ENCODE assay signal across 8 cellular contexts in the genomic region with DNA sequence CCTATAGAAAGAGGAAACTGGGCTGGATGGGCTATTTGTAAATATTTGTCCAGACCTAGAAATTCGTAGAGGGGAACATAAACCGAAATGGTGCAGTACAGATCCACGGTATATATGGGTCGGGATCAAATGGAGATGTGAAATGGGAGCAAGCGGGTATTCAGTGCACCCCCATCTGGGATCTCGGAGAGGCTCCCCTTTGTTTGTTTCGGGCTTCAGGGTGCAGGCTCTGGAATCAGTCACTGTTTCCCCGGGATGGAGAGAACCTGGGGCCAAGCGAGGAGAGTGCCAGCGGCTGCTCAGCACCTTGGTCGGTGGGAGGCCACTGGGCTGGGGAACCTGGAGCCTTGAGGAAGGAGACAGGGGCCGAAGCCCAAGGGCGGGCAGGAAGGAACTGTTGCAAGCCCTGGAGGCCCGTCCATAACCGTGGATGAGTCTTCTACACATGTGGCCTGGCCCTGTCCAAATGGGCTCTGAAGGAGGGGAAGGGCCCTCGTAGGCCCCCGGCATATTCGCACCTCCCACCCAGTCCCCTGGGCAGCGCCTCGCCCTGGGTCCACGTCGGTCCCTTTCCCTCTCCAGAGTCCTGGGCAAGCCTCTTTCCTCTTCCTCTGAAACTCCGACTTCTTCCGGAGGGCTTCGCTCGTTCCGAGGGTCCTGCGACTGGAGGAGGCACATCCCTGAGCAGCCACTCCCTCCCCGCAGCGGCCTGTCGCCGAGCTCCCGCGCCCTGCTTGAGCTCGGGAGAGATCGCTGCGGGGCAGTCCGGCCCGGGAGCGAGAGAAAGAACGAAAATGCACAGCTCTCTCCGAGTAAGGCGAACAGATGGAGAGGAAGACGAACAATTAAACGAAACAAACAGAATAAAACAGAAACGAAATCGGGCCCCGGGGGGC. TPM values are rescaled to one million over a fixed set of nuclear protein-coding genes. Genes with fewer than 3 reads are reported as not detected.
A peak's percentile ranks its signal among the peaks of the same experiment; 100 is the strongest.
DNase-seq lines count a peak whose midpoint lies in the region; ATAC-seq, FAIRE-seq and TF ChIP-seq lines count a peak whose summit lies in the region.

No MANE protein-coding gene starts in this region.

- dilution Hi-C loops in mammary epithelial cell (cut with HindIII; ENCODE audit: low sequenced_read_pairs), result no loop called here

- H3K9me3 Mint-ChIP-seq in naive thymus-derived CD4-positive, alpha-beta T cell, result peaks cover 0 to 10% (median 1%) of the 10 kb centered on the region in 11 donors

- peak overlapping the region; percentile 85 to 93 (median 89) for H3K4me3 Mint-ChIP-seq in naive thymus-derived CD4-positive, alpha-beta T cell

- H3K4me2 ChIP-seq in mammary epithelial cell (ENCODE audit: insufficient read depth, low read depth, low read length), result peak overlapping the region; percentile 76

- H3K27ac Mint-ChIP-seq in naive thymus-derived CD4-positive, alpha-beta T cell, result peak overlapping the region in 3 of 9 donors; percentile 1 to 81 (median 66)

- no peak overlapping the region for H2AFZ ChIP-seq in mammary epithelial cell (ENCODE audit: low read depth, low read length)

- H3K36me3 Mint-ChIP-seq in naive thymus-derived CD4-positive, alpha-beta T cell, result peaks cover 0 to 16% (median 0%) of the 10 kb centered on the region in 5 donors

- H3K9me3 ChIP-seq in HUES64 (ENCODE audit: insufficient read depth, low read depth, low read length) (peaks cover 3% of the 10 kb centered on the region; the same call in 1 of the 2 replicates), mammary epithelial cell (replicated peaks; ENCODE audit: insufficient read depth, low read length) (peaks cover 3% of the 10 kb centered on the region), thyroid gland (no peaks in the 10 kb centered on the region)
- no peaks in the 10 kb centered on the region for H3K9me3 ChIP-seq in naive thymus-derived CD4-positive, alpha-beta T cell (ENCODE audit: control insufficient read depth in 2 of 3, low read length in 3 of 3)

- POLR2A ChIA-PET in BJ (lab: Charles Lee), result no interaction called here
- POLR2A ChIA-PET in naive thymus-derived CD4-positive, alpha-beta T cell (lab: Charles Lee), result no interaction called here

- TF ChIP-seq CTCF in BJ (IDR thresholded peaks at IDR 0.05; ENCODE audit: insufficient read depth, low read depth, low read length) (no peak), mammary epithelial cell (conservative IDR thresholded peaks at IDR 0.05 in 1 of 2, IDR thresholded peaks at IDR 0.05 in 1 of 2; ENCODE audit: extremely low read depth in 1 of 2, insufficient read depth in 1 of 2, low read depth in 1 of 2, low read length in 2 of 2) (no peak), thyroid gland (IDR thresholded peaks at IDR 0.05) (no peak)

- H3K4me1 Mint-ChIP-seq in naive thymus-derived CD4-positive, alpha-beta T cell, result peaks cover 43 to 76% (median 65%) of the 10 kb centered on the region in 7 donors

- H3K4me1 ChIP-seq in HUES64 (ENCODE audit: insufficient read depth, low read length) (peaks cover 3% of the 10 kb centered on the region; the same call in 1 of the 2 replicates), mammary epithelial cell (ENCODE audit: insufficient read depth, low read length) (peaks cover 35% of the 10 kb centered on the region), thyroid gland (peaks cover 28 to 66% of the 10 kb centered on the region in 2 donors)
- H3K4me1 ChIP-seq in naive thymus-derived CD4-positive, alpha-beta T cell (ENCODE audit: control insufficient read depth in 2 of 2, insufficient read depth in 2 of 2, low read length in 2 of 2), result peaks cover 40 to 65% of the 10 kb centered on the region in 2 donors

- peaks cover 3% of the 10 kb centered on the region for H4K20me1 ChIP-seq in mammary epithelial cell (ENCODE audit: insufficient read depth, low read length)

- no peaks in the 10 kb centered on the region for H3K79me2 ChIP-seq in mammary epithelial cell (ENCODE audit: insufficient read depth, low read length)

- no TSS peak for BruUV-seq in mammary epithelial cell (replicated peaks; lab: Mats Ljungman, UMichigan)

- H3K9ac ChIP-seq in HUES64 (ENCODE audit: low read depth, low read length), result no peak overlapping the region
- H3K9ac ChIP-seq in mammary epithelial cell (ENCODE audit: insufficient read depth, low read length), result no peak overlapping the region

- H3K27ac ChIP-seq in HUES64 (ENCODE audit: low read depth, low read length) (no peak overlapping the region), mammary epithelial cell (ENCODE audit: insufficient read depth, low read depth, low read length) (no peak overlapping the region), thyroid gland (no peak overlapping the region)
- no peak overlapping the region for H3K27ac ChIP-seq in naive thymus-derived CD4-positive, alpha-beta T cell (ENCODE audit: low read depth, low read length)

- CTCF ChIA-PET in BJ (lab: Yijun Ruan, JAX) (interaction anchor here (1.0 to 2.1 kb wide), 4 partner anchors 9 to 193 kb away, joined by 3 to 5 read pairs (median 4); no protein-coding TSS in a partner anchor), mammary epithelial cell (lab: Charles Lee; ENCODE audit: low non-redundant PET) (no interaction called here)
- CTCF ChIA-PET in naive thymus-derived CD4-positive, alpha-beta T cell (lab: Charles Lee), result no interaction called here

- H3K27me3 ChIP-seq in BJ (ENCODE audit: control insufficient read depth, insufficient read depth, low read length) (no peaks in the 10 kb centered on the region), HUES64 (ENCODE audit: insufficient read depth, low read length) (peaks cover 100% of the 10 kb centered on the region), mammary epithelial cell (ENCODE audit: insufficient read depth, low read length) (peaks cover 73% of the 10 kb centered on the region), thyroid gland (peaks cover 93% of the 10 kb centered on the region)
- H3K27me3 ChIP-seq in naive thymus-derived CD4-positive, alpha-beta T cell (ENCODE audit: control insufficient read depth in 2 of 2, insufficient read depth in 2 of 2, low read length in 2 of 2), result peaks cover 24 to 62% of the 10 kb centered on the region in 2 donors

- no peak for TF ChIP-seq POLR2A in thyroid gland (IDR thresholded peaks at IDR 0.05)

- peak overlapping the region; percentile 74 for H3K4me3 ChIP-seq in BJ (ENCODE audit: low read depth, low read length)
- H3K4me3 ChIP-seq in HUES64 (ENCODE audit: low read length), result peak overlapping the region; percentile 29
- H3K4me3 ChIP-seq in mammary epithelial cell (replicated peaks in 1 of 3; ENCODE audit: insufficient read depth in 1 of 3, low read depth in 2 of 3, low read length in 3 of 3), result peak overlapping the region in 1 of 3 experiments; percentile 2
- H3K4me3 ChIP-seq in naive thymus-derived CD4-positive, alpha-beta T cell (ENCODE audit: low read length), result peak overlapping the region; percentile 56
- peak overlapping the region in 1 of 3 donors; percentile 14 for H3K4me3 ChIP-seq in thyroid gland (replicated peaks in 1 of 3)

- WGBS in HUES64, result 2% methylated on average over 48 of the region's 48 CpGs
- 51% methylated on average over 35 of the region's 48 CpGs for whole genome bisulfite sequencing in mammary epithelial cell (ENCODE audit: low coverage, missing lambda C conversion rate)
- 7 to 20% methylated on average over 35 to 44 of the region's 48 CpGs for WGBS in thyroid gland, 2 donors

- no peak for ATAC-seq in naive thymus-derived CD4-positive, alpha-beta T cell
- no peak for ATAC-seq in GM21360 (IDR thresholded peaks at IDR 0.05; ENCODE audit: unreplicated experiment)

- DNase-seq in BJ (ENCODE audit: low read depth) (no peak), mammary epithelial cell (no peak), mucosa of gallbladder (ENCODE audit: low spot score) (no peak), thyroid gland (no peak), urothelium cell line (ENCODE audit: low spot score) (no peak)
- peak in 4 of 9 donors; percentile 20 to 26 (median 21) for DNase-seq in naive thymus-derived CD4-positive, alpha-beta T cell

- H3K27me3 Mint-ChIP-seq in naive thymus-derived CD4-positive, alpha-beta T cell, result peaks cover 76 to 86% (median 82%) of the 10 kb centered on the region in 5 donors

- peaks cover 13% of the 10 kb centered on the region for H3K36me3 ChIP-seq in BJ (ENCODE audit: control insufficient read depth, insufficient read depth, low read length)
- no peaks in the 10 kb centered on the region for H3K36me3 ChIP-seq in HUES64 (ENCODE audit: insufficient read depth, low read length)
- H3K36me3 ChIP-seq in mammary epithelial cell (ENCODE audit: insufficient read depth, low read length), result no peaks in the 10 kb centered on the region
- H3K36me3 ChIP-seq in naive thymus-derived CD4-positive, alpha-beta T cell (ENCODE audit: control insufficient read depth in 2 of 3, insufficient read depth in 3 of 3, low read length in 3 of 3), result no peaks in the 10 kb centered on the region
- no peaks in the 10 kb centered on the region for H3K36me3 ChIP-seq in thyroid gland

- intact Hi-C loops in mammary epithelial cell (cut with micrococcal nuclease) (no loop called here), thyroid gland (cut with DNase I) (loop anchor here (5.0 kb wide), 1 partner anchor 147 kb away; no protein-coding TSS in a partner anchor)
- intact Hi-C loops in naive thymus-derived CD4-positive, alpha-beta T cell (cut with micrococcal nuclease), result loop anchor here (2.0 to 10.0 kb wide), 4 partner anchors 29 to 275 kb away; a partner anchor contains a TSS

- in situ Hi-C loops in mammary epithelial cell (cut with MboI; ENCODE audit: low sequenced_read_pairs in 2 of 2), result no loop called here

- no peak for FAIRE-seq in urothelium cell line (lab: Jason Lieb, UNC)

RNA-seq across cellular contexts. Expression of a gene that starts 3.0 kb away (rescaled TPM):
- polyA plus RNA-seq in BJ (2011; rRNA removed) (5.0 and 7.7 TPM in 2 replicates), mammary epithelial cell (0.02 TPM)
- 4.2 and 4.3 TPM in 2 replicates for polyA minus RNA-seq in BJ (2011; rRNA and poly(A)+ RNA removed)
- polyA plus RNA-seq in HUES64 (2013, experiment 1 of 2), result not detected
- not detected for polyA plus RNA-seq in HUES64 (2013, experiment 2 of 2)
- total RNA-seq in mammary epithelial cell (not detected), mucosa of gallbladder (0.86 TPM), thyroid gland (not detected)
- not detected for polyA minus RNA-seq in mammary epithelial cell
- under 1 TPM in 3 of 5 experiments, not detected in 2; 0.21 to 0.51 (median 0.27) TPM for total RNA-seq in naive thymus-derived CD4-positive, alpha-beta T cell
- not detected for polyA plus RNA-seq in naive thymus-derived CD4-positive, alpha-beta T cell

RNA-seq across cellular contexts. Expression of a gene that starts 28.3 kb away (rescaled TPM):
- polyA plus RNA-seq in BJ (2011; rRNA removed) (113 and 173 TPM in 2 replicates), mammary epithelial cell (141 TPM)
- polyA minus RNA-seq in BJ (2011; rRNA and poly(A)+ RNA removed), result 53.5 and 54.6 TPM in 2 replicates
- polyA plus RNA-seq in HUES64 (2013, experiment 1 of 2), result 61.9 TPM
- polyA plus RNA-seq in HUES64 (2013, experiment 2 of 2), result 61.7 TPM
- total RNA-seq in mammary epithelial cell (100 to 1,000 TPM in 1 of 2 donors, 10 to 100 TPM in 1; 83.0 to 115 TPM), mucosa of gallbladder (123 TPM), thyroid gland (10 to 100 TPM; 62.7 to 88.4 (median 75.9) TPM)
- polyA minus RNA-seq in mammary epithelial cell, result 116 TPM
- total RNA-seq in naive thymus-derived CD4-positive, alpha-beta T cell, result 100 to 1,000 TPM in 1 of 5 experiments, 10 to 100 TPM in 4; 38.3 to 102 (median 47.8) TPM
- 100 to 1,000 TPM in 1 of 2 donors, 10 to 100 TPM in 1; 99.1 to 109 TPM for polyA plus RNA-seq in naive thymus-derived CD4-positive, alpha-beta T cell
